8 cellular contexts compared by ENCODE assay signal in the genomic region with DNA sequence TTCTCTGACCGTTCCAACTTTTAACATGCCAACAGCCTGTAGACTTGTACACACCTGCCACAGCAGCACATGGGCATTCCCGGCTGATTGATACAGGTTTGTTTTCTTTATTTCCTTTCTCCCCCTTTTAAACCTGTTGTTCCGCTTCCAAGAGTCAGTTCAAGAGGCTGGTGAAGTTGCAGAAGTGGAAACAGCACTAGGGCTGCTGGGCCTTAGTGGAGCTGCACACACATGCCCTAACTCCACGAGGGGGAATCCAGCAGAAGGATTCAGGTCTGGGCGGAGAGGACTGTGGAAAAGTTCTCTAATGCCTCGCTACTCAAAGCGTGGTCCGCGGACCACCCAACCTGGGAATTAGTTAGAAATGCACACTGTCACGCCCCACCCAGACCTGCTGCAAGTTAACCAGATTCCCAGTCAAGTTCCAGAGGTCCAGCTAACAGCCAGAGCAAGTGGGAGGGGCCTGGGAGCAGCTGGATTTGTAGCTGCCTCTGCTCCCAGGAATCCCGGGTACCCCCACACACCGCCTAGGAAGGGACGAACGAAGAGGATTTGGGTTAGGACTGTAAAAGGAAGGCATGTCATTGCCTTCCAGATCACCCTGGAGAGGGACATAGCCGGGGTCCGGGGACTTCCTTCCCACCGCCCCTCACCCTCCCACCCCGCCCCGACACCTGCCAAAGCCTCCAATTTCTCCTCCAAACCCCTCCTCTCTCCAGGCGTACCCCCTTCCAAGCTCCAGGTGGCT. TPM values are rescaled to one million over a fixed set of nuclear protein-coding genes. Genes with fewer than 3 reads are reported as not detected.
A peak's percentile ranks its signal among the peaks of the same experiment; 100 is the strongest.
DNase-seq lines count a peak whose midpoint lies in the region; ATAC-seq and TF ChIP-seq lines count a peak whose summit lies in the region.

No MANE protein-coding gene starts in this region.

- H3K36me3 ChIP-seq in mucosa of rectum (ENCODE audit: control insufficient read depth in 2 of 2, insufficient read depth in 2 of 2, low read length in 2 of 2): peaks cover 0 to 6% of the 10 kb centered on the region in 2 donors
- H3K36me3 ChIP-seq in vagina: peaks cover 0 to 6% of the 10 kb centered on the region in 2 donors

- peak overlapping the region; percentile 90 to 95 for H3K27ac Mint-ChIP-seq in T-cell

- H3K9me3 ChIP-seq in mucosa of rectum (ENCODE audit: control insufficient read depth in 2 of 2, low read length in 2 of 2) (no peaks in the 10 kb centered on the region), vagina (no peaks in the 10 kb centered on the region)

- peaks cover 15% of the 10 kb centered on the region for H3K36me3 Mint-ChIP-seq in T-cell

- CTCF ChIA-PET in GM10248 (lab: Yijun Ruan, JAX) (interaction anchor here (1.0 to 2.2 kb wide), 2 partner anchors 24 to 65 kb away, joined by 3 to 6 read pairs; no protein-coding TSS in a partner anchor), T-cell (lab: Charles Lee) (interaction anchor here in 1 of 2 donors (0.7 to 1.0 kb wide), 2 partner anchors 173 to 365 kb away, joined by 3 to 5 read pairs; no protein-coding TSS in a partner anchor)

- H3K4me3 Mint-ChIP-seq in T-cell: peak overlapping the region; percentile 92 to 98 (median 95)

- peak overlapping the region; percentile 14 to 66 for H3K9ac ChIP-seq in mucosa of rectum (ENCODE audit: low read depth in 1 of 2, low read length in 2 of 2)

- H3K9me3 Mint-ChIP-seq in T-cell: no peaks in the 10 kb centered on the region

- peak in 1 of 4 experiments; percentile 6 for ATAC-seq in T-cell (replicated peaks in 1 of 4)

- peak; percentile 43 for DNase-seq in AG08395 (ENCODE audit: low spot score)
- peak; percentile 41 for DNase-seq in GM10248 (ENCODE audit: extremely low spot score)
- peak; percentile 25 for DNase-seq in HPDE6-E6E7 (ENCODE audit: extremely low spot score)
- peak in 1 of 34 experiments; percentile 5 for DNase-seq in T-cell
- DNase-seq in epithelial cell of proximal tubule (ENCODE audit: low read depth): no peak
- DNase-seq in vagina (ENCODE audit: extremely low spot score in 2 of 2): peak in 1 of 2 donors; percentile 87
- DNase-seq in NCI-H1436 (lab: John Stamatoyannopoulos, UW): no peak

- H3K27me3 Mint-ChIP-seq in T-cell: peaks cover 6 to 7% of the 10 kb centered on the region in 2 donors

- H3K4me1 ChIP-seq in mucosa of rectum (ENCODE audit: control insufficient read depth in 2 of 2, insufficient read depth in 2 of 2, low read length in 2 of 2): peaks cover 10 to 13% of the 10 kb centered on the region in 2 donors
- H3K4me1 ChIP-seq in vagina: peaks cover 28% of the 10 kb centered on the region

- H3K4me3 ChIP-seq in epithelial cell of proximal tubule (ENCODE audit: low read depth, low read length) (peak overlapping the region; percentile 85), mucosa of rectum (ENCODE audit: low read length in 2 of 2) (peak overlapping the region; percentile 87 to 90), vagina (peak overlapping the region; percentile 59 to 65)

- TF ChIP-seq POLR2A in vagina (IDR thresholded peaks at IDR 0.05): no peak

- peak overlapping the region; percentile 6 to 48 for H3K27ac ChIP-seq in mucosa of rectum (ENCODE audit: low read depth in 2 of 2, low read length in 2 of 2)
- H3K27ac ChIP-seq in vagina: peak overlapping the region; percentile 42

- H3K27me3 ChIP-seq in mucosa of rectum (ENCODE audit: control insufficient read depth in 2 of 2, insufficient read depth in 2 of 2, low read length in 2 of 2) (peaks cover 0 to 2% of the 10 kb centered on the region in 2 donors), vagina (no peaks in the 10 kb centered on the region)

- POLR2A ChIA-PET in GM10248 (lab: Yijun Ruan, JAX): interaction anchor here (0.5 kb wide), 1 partner anchor 215 kb away, joined by 7 read pairs; no protein-coding TSS in a partner anchor
- POLR2A ChIA-PET in T-cell (lab: Charles Lee): no interaction called here

- H3K4me1 Mint-ChIP-seq in T-cell: peaks cover 34 to 40% (median 37%) of the 10 kb centered on the region in 3 donors

- TF ChIP-seq CTCF in GM10248 (IDR thresholded peaks at IDR 0.05; ENCODE audit: control extremely low read depth, extremely low read depth, low read depth, missing control alignments) (no peak), epithelial cell of proximal tubule (conservative IDR thresholded peaks at IDR 0.05; ENCODE audit: low read depth, low read length) (no peak), vagina (IDR thresholded peaks at IDR 0.05) (no peak)

- intact Hi-C loops in vagina (cut with DNase I): no loop called here

RNA-seq across cellular contexts. Expression of gene SLC39A11, which starts 0.5 kb away (rescaled TPM):
- total RNA-seq in T-cell: 10 to 100 TPM; 18.6 to 27.1 (median 23.4) TPM
- total RNA-seq in epithelial cell of proximal tubule: 8.4 and 12.6 TPM in 2 replicates
- 22.6 TPM for total RNA-seq in vagina

Comparison
In these comparisons a context has a peak if more than half of its experiments do, and no peak if none do; other contexts are left out.
1. DNase-seq: peak in AG08395 (single experiment), GM10248 (single experiment) and HPDE6-E6E7 (single experiment); none in epithelial cell of proximal tubule (single experiment) and NCI-H1436 (single experiment).
2. Peak in every context shown above with its lines, with median percentiles within 50 percentile points of each other: H3K4me3 ChIP-seq.